19 cellular contexts compared by ENCODE assay signal in genomic region chr2:109320195-109320935, GRCh38.
DNase-seq lines count a peak whose midpoint lies in the region; ATAC-seq and TF ChIP-seq lines count a peak whose summit lies in the region.
"Had no signal": no experiment of that assay in that cellular context is flagged by ENCODE, and none has a peak within 500 bp of the region (broad histone marks: within the 10 kb centered on the region; RNA-seq: fewer than 3 reads in every experiment).

No MANE protein-coding gene starts in this region.

- peak overlapping the region; percentile 80 to 84 for H3K27ac ChIP-seq in right atrium auricular region
- H3K27ac ChIP-seq in heart right ventricle: no peak overlapping the region
- peak overlapping the region; percentile 69 to 73 for H3K27ac ChIP-seq in ascending aorta
- H3K27ac ChIP-seq in vagina: peak overlapping the region; percentile 57
- H3K27ac ChIP-seq: body of pancreas, KMS-11, SJSA1 had no signal

- H3K4me3 Mint-ChIP-seq in naive thymus-derived CD8-positive, alpha-beta T cell: peak overlapping the region in 8 of 10 donors; percentile 15 to 74 (median 52)
- H3K4me3 Mint-ChIP-seq in activated T-cell treated with anti-CD3 and anti-CD28 coated beads, Interleukin-2, amount 50 U/mL, for 72 hours: peak overlapping the region in 1 of 2 donors; percentile 13
- H3K4me3 Mint-ChIP-seq: activated CD8-positive, alpha-beta memory T cell treated with anti-CD3 and anti-CD28 coated beads, Interleukin-2, amount 10 ng/mL, durations not matched to agents 7 days and 5 days; CD14-positive monocyte; endodermal cell had no signal

- H3K36me3 Mint-ChIP-seq in naive thymus-derived CD8-positive, alpha-beta T cell: no peaks in the 10 kb centered on the region
- H3K36me3 Mint-ChIP-seq in activated T-cell treated with anti-CD3 and anti-CD28 coated beads, Interleukin-2, amount 50 U/mL, for 72 hours (ENCODE audit: insufficient read depth in 2 of 2): no peaks in the 10 kb centered on the region
- H3K36me3 Mint-ChIP-seq: activated CD8-positive, alpha-beta memory T cell treated with anti-CD3 and anti-CD28 coated beads, Interleukin-2, amount 10 ng/mL, durations not matched to agents 7 days and 5 days; CD14-positive monocyte had no signal

- no peaks in the 10 kb centered on the region for H3K27me3 Mint-ChIP-seq in naive thymus-derived CD8-positive, alpha-beta T cell
- H3K27me3 Mint-ChIP-seq in activated T-cell treated with anti-CD3 and anti-CD28 coated beads, Interleukin-2, amount 50 U/mL, for 72 hours (ENCODE audit: low read depth): no peaks in the 10 kb centered on the region

- H3K36me3 ChIP-seq in right atrium auricular region (no peaks in the 10 kb centered on the region), heart right ventricle (no peaks in the 10 kb centered on the region), ascending aorta (no peaks in the 10 kb centered on the region), vagina (no peaks in the 10 kb centered on the region), mucosa of descending colon (ENCODE audit: low read depth) (no peaks in the 10 kb centered on the region)
- H3K36me3 ChIP-seq: SJSA1 had no signal

- H3K4me3 ChIP-seq in right atrium auricular region (no peak overlapping the region), heart right ventricle (no peak overlapping the region), ascending aorta (no peak overlapping the region), vagina (no peak overlapping the region), mucosa of descending colon (no peak overlapping the region)
- H3K4me3 ChIP-seq: body of pancreas, SJSA1 had no signal

- peaks cover 0 to 81% of the 10 kb centered on the region in 2 donors for H3K4me1 ChIP-seq in right atrium auricular region
- peaks cover 7 to 87% (median 64%) of the 10 kb centered on the region in 9 donors for H3K4me1 ChIP-seq in heart right ventricle
- H3K4me1 ChIP-seq in ascending aorta: peaks cover 23 to 53% of the 10 kb centered on the region in 2 donors
- peaks cover 81% of the 10 kb centered on the region for H3K4me1 ChIP-seq in vagina
- H3K4me1 ChIP-seq in mucosa of descending colon (ENCODE audit: low read depth): peaks cover 15% of the 10 kb centered on the region

- no peaks in the 10 kb centered on the region for H3K27me3 ChIP-seq in right atrium auricular region
- no peaks in the 10 kb centered on the region for H3K27me3 ChIP-seq in heart right ventricle
- no peaks in the 10 kb centered on the region for H3K27me3 ChIP-seq in ascending aorta
- no peaks in the 10 kb centered on the region for H3K27me3 ChIP-seq in vagina
- H3K27me3 ChIP-seq: body of pancreas, SJSA1 had no signal

- POLR2A ChIA-PET in naive thymus-derived CD8-positive, alpha-beta T cell (lab: Charles Lee): no interaction called here

- H3K9me3 ChIP-seq in right atrium auricular region (no peaks in the 10 kb centered on the region), heart right ventricle (no peaks in the 10 kb centered on the region), ascending aorta (no peaks in the 10 kb centered on the region), vagina (no peaks in the 10 kb centered on the region), mucosa of descending colon (no peaks in the 10 kb centered on the region)
- H3K9me3 ChIP-seq: body of pancreas, SJSA1 had no signal

- intact Hi-C loops in heart right ventricle (cut with DNase I): loop anchor here in 2 of 10 donors (5.0 to 10.0 kb wide), 4 partner anchors 46 to 146 kb away; no protein-coding TSS in a partner anchor
- intact Hi-C loops in ascending aorta (cut with DNase I): loop anchor here (5.0 to 10.0 kb wide), 3 partner anchors 33 to 164 kb away; no protein-coding TSS in a partner anchor
- intact Hi-C loops in vagina (cut with DNase I): no loop called here
- intact Hi-C loops in mucosa of descending colon (cut with DNase I, micrococcal nuclease): loop anchor here in 1 of 2 donors (10.0 kb wide), 1 partner anchor 186 kb away; no protein-coding TSS in a partner anchor

- peak overlapping the region in 8 of 10 donors; percentile 1 to 87 (median 46) for H3K27ac Mint-ChIP-seq in naive thymus-derived CD8-positive, alpha-beta T cell
- H3K27ac Mint-ChIP-seq in activated T-cell treated with anti-CD3 and anti-CD28 coated beads, Interleukin-2, amount 50 U/mL, for 72 hours: no peak overlapping the region
- H3K27ac Mint-ChIP-seq: activated CD8-positive, alpha-beta memory T cell treated with anti-CD3 and anti-CD28 coated beads, Interleukin-2, amount 10 ng/mL, durations not matched to agents 7 days and 5 days; endodermal cell had no signal

- ATAC-seq in heart right ventricle (no peak), mucosa of descending colon (no peak)
- ATAC-seq in naive thymus-derived CD8-positive, alpha-beta T cell: peak in 1 of 2 donors; percentile 70
- no peak for ATAC-seq in activated T-cell treated with anti-CD3 and anti-CD28 coated beads, Interleukin-2, amount 50 U/mL, for 72 hours (replicated peaks in 1 of 2)
- ATAC-seq: activated CD8-positive, alpha-beta memory T cell treated with anti-CD3 and anti-CD28 coated beads, Interleukin-2, amount 10 ng/mL, durations not matched to agents 7 days and 5 days; body of pancreas; left ventricle myocardium superior; Panc1 had no signal

- H3K9me3 Mint-ChIP-seq in naive thymus-derived CD8-positive, alpha-beta T cell: no peaks in the 10 kb centered on the region
- H3K9me3 Mint-ChIP-seq in activated T-cell treated with anti-CD3 and anti-CD28 coated beads, Interleukin-2, amount 50 U/mL, for 72 hours: no peaks in the 10 kb centered on the region

- no peak for TF ChIP-seq POLR2A in vagina (IDR thresholded peaks at IDR 0.05)

- WGBS in heart right ventricle, 2 donors: 76 to 83% methylated on average over 13 of the region's 13 CpGs

- H3K4me1 Mint-ChIP-seq in naive thymus-derived CD8-positive, alpha-beta T cell: peaks cover 26 to 62% (median 37%) of the 10 kb centered on the region in 4 donors
- peaks cover 18% of the 10 kb centered on the region for H3K4me1 Mint-ChIP-seq in activated T-cell treated with anti-CD3 and anti-CD28 coated beads, Interleukin-2, amount 50 U/mL, for 72 hours (ENCODE audit: low read depth)

- TF ChIP-seq CTCF in right atrium auricular region (IDR thresholded peaks at IDR 0.05): no peak
- no peak for TF ChIP-seq CTCF in heart right ventricle (IDR thresholded peaks at IDR 0.05)
- no peak for TF ChIP-seq CTCF in ascending aorta (IDR thresholded peaks at IDR 0.05)
- TF ChIP-seq CTCF in vagina (IDR thresholded peaks at IDR 0.05): no peak
- TF ChIP-seq CTCF in mucosa of descending colon (IDR thresholded peaks at IDR 0.05): no peak
- TF ChIP-seq CTCF in GM10266 (IDR thresholded peaks at IDR 0.05; ENCODE audit: control insufficient read depth, insufficient read depth, low read depth, missing control alignments): no peak

- DNase-seq in right atrium auricular region (ENCODE audit: low spot score) (no peak), heart right ventricle (no peak), ascending aorta (ENCODE audit: low spot score in 2 of 2) (no peak), vagina (ENCODE audit: extremely low spot score in 2 of 2) (no peak), mucosa of descending colon (no peak), GM10266 (ENCODE audit: extremely low spot score) (no peak)
- peak in 4 of 10 donors; percentile 5 to 23 (median 16) for DNase-seq in naive thymus-derived CD8-positive, alpha-beta T cell
- no peak for DNase-seq in activated T-cell treated with anti-CD3 and anti-CD28 coated beads, Interleukin-2, amount 50 U/mL, for 72 hours
- DNase-seq: activated CD4-positive, alpha-beta T cell treated with anti-CD3 and anti-CD28 coated beads for 4 hours; activated CD8-positive, alpha-beta memory T cell treated with anti-CD3 and anti-CD28 coated beads, Interleukin-2, amount 10 ng/mL, durations not matched to agents 7 days and 5 days; body of pancreas; endodermal cell; H7; left ventricle myocardium superior; NCI-H2171 had no signal

Comparison
In these comparisons a context has a peak if more than half of its experiments do, and no peak if none do; other contexts are left out.
1. H3K27ac ChIP-seq: peak in right atrium auricular region (2 of 2), ascending aorta (2 of 2) and vagina (single experiment); none in heart right ventricle (0 of 10).